In genomic region chr22:31055322-31056159, GRCh38 we compare ENCODE assay signal across 8 cellular contexts. TPM values are rescaled to one million over a fixed set of nuclear protein-coding genes. Genes with fewer than 3 reads are reported as not detected.
A peak's percentile ranks its signal among the peaks of the same experiment; 100 is the strongest.
DNase-seq lines count a peak whose midpoint lies in the region; ATAC-seq, FAIRE-seq and TF ChIP-seq lines count a peak whose summit lies in the region.

No MANE protein-coding gene starts in this region.

- no peak for TF ChIP-seq POLR2A in H54 (IDR thresholded peaks at IDR 0.05; ENCODE audit: low read depth, low read length)

- FAIRE-seq in H54 (lab: Jason Lieb, UNC) = peak; percentile 52

- DNase-seq in H54 (ENCODE audit: insufficient read length, low spot score) (peak; percentile 55), SJCRH30 (peak; percentile 80 to 86), fibroblast of villous mesenchyme (ENCODE audit: low read depth) (peak; percentile 100), occipital lobe (lab: John Stamatoyannopoulos, UW) (peak; percentile 8), T-helper 1 cell (no peak), OCI-M1 (lab: John Stamatoyannopoulos, UW) (no peak)

- H3K9me3 ChIP-seq in SJCRH30 (replicated peaks) = no peaks in the 10 kb centered on the region

- ATAC-seq in GM21723 (IDR thresholded peaks at IDR 0.05; ENCODE audit: unreplicated experiment) = no peak
- ATAC-seq in HG03175 (IDR thresholded peaks at IDR 0.05; ENCODE audit: unreplicated experiment) = no peak

- H3K27ac ChIP-seq in SJCRH30 = peak overlapping the region; percentile 43

- TF ChIP-seq CTCF in fibroblast of villous mesenchyme (IDR thresholded peaks at IDR 0.05; ENCODE audit: insufficient read depth, low read depth, low read length) = no peak

- H3K4me3 ChIP-seq in SJCRH30 = peak overlapping the region; percentile 13
- H3K4me3 ChIP-seq in fibroblast of villous mesenchyme (ENCODE audit: low read depth, low read length) = no peak overlapping the region

- peaks cover 5% of the 10 kb centered on the region for H3K4me1 ChIP-seq in SJCRH30

- no peaks in the 10 kb centered on the region for H3K36me3 ChIP-seq in SJCRH30

- H3K27me3 ChIP-seq in SJCRH30 = no peaks in the 10 kb centered on the region

RNA-seq across cellular contexts. Expression of gene SMTN, which starts 25.6 kb away (rescaled TPM):
- total RNA-seq in SJCRH30 (2014; rRNA removed; shearing (Covaris generic)) = 33.5 and 34.2 TPM in 2 replicates
- total RNA-seq in fibroblast of villous mesenchyme = 75.7 and 94.1 TPM in 2 replicates
- total RNA-seq in occipital lobe = 9.8 TPM

RNA-seq across cellular contexts. Expression of gene SELENOM, which starts 51.8 kb away (rescaled TPM):
- 0.24 TPM in 1 of 2 replicates, not detected in the other for total RNA-seq in SJCRH30 (2014; rRNA removed; shearing (Covaris generic))
- 152 and 155 TPM in 2 replicates for total RNA-seq in fibroblast of villous mesenchyme
- 13.9 TPM for total RNA-seq in occipital lobe

Comparison
In these comparisons a context has a peak if more than half of its experiments do, and no peak if none do; other contexts are left out.
1. DNase-seq: peak in H54 (single experiment), SJCRH30 (2 of 2), fibroblast of villous mesenchyme (single experiment) and occipital lobe (single experiment); none in T-helper 1 cell (0 of 5) and OCI-M1 (single experiment).
2. RNA of gene SELENOM, which starts 51.8 kb away (total RNA-seq): 152 to 155 TPM in fibroblast of villous mesenchyme and 13.9 TPM in occipital lobe (single experiment); 0.24 TPM in SJCRH30; every median in the first group is over 10 times any median in the second.